19 cellular contexts compared by ENCODE assay signal in genomic region chr21:43997766-43998742, GRCh38. TPM values are rescaled to one million over a fixed set of nuclear protein-coding genes. Genes with fewer than 3 reads are reported as not detected.
DNase-seq lines count a peak whose midpoint lies in the region; ATAC-seq, FAIRE-seq and TF ChIP-seq lines count a peak whose summit lies in the region.
"Had no signal": no experiment of that assay in that cellular context is flagged by ENCODE, and none has a peak within 500 bp of the region (broad histone marks: within the 10 kb centered on the region; RNA-seq: fewer than 3 reads in every experiment).

No MANE protein-coding gene starts in this region.

- in situ Hi-C loops in K562 (cut with MboI): no loop called here

- H3K9me3 ChIP-seq in K562 (replicated peaks; ENCODE audit: control insufficient read depth, insufficient read depth, low read depth, low read length): no peaks in the 10 kb centered on the region; the same call in 1 of the 2 replicates

- H3K4me3 ChIP-seq in K562: no peak overlapping the region
- H3K4me3 ChIP-seq: GM12878, PC-9 had no signal

- CTCF ChIA-PET in K562 (lab: Yijun Ruan, JAX; ENCODE audit: low intra/inter-chr PET ratio): no interaction called here

- POLR2A ChIA-PET in K562 (lab: Yijun Ruan, JAX): interaction anchor here (0.6 to 1.3 kb wide), 4 partner anchors 16 to 405 kb away, joined by 3 to 6 read pairs (median 4); partner anchors contain the start of gene PFKL

- no peaks in the 10 kb centered on the region for H3K79me2 ChIP-seq in K562 (ENCODE audit: control insufficient read depth, insufficient read depth, low read length)

- DNase-seq in EH (ENCODE audit: low read depth): peak; percentile 25
- DNase-seq in HT1080 (ENCODE audit: low read depth): peak; percentile 40
- no peak for DNase-seq in K562 (ENCODE audit: extremely low read depth in 1 of 4, low spot score in 3 of 4)
- DNase-seq in posterior vena cava (ENCODE audit: low spot score): peak; percentile 37
- no peak for DNase-seq in nucleus accumbens (lab: John Stamatoyannopoulos, UW)
- no peak for DNase-seq in NCI-H2171 treated with DMSO at 0.1 percent for 48 hours (lab: John Stamatoyannopoulos, UW)
- DNase-seq: ACHN, AML-193, DMS 273 treated with DMSO at 0.1 percent for 48 hours, NCI-H1417 treated with DMSO at 0.1 percent for 48 hours, NCI-H187 treated with DMSO at 0.1 percent for 48 hours, NCI-H2171, NCI-H446 treated with DMSO at 0.1 percent for 48 hours, PC-9, T-helper 2 cell had no signal

- H2AFZ ChIP-seq in K562 (ENCODE audit: low read depth, low read length): no peak overlapping the region
- H2AFZ ChIP-seq: PC-9 had no signal

- intact Hi-C loops in K562 (cut with micrococcal nuclease) (no loop called here), posterior vena cava (cut with DNase I) (no loop called here)

- WGBS in K562 (ENCODE audit: insufficient coverage, low coverage, missing lambda C conversion rate): 11% methylated on average over 5 of the region's 5 CpGs

- TF ChIP-seq CTCF in K562 (IDR thresholded peaks at IDR 0.05 in 2 of 3, conservative IDR thresholded peaks at IDR 0.05 in 1 of 3; ENCODE audit: insufficient read depth in 2 of 3, low read depth in 1 of 3, low read length in 3 of 3): no peak

- H3K9me1 ChIP-seq in K562 (ENCODE audit: control insufficient read depth, insufficient read depth, low read length): no peaks in the 10 kb centered on the region

- no peak overlapping the region for H3K4me2 ChIP-seq in K562 (ENCODE audit: insufficient read depth, low read length)
- H3K4me2 ChIP-seq: KMS-11, PC-9 had no signal

- TF ChIP-seq EP300 in K562 (IDR thresholded peaks at IDR 0.05; ENCODE audit: low read length): no peak

- peaks cover 41 to 50% of the 10 kb centered on the region in 2 experiments for H3K27me3 ChIP-seq in K562 (ENCODE audit: control insufficient read depth in 2 of 2, insufficient read depth in 2 of 2, low read length in 2 of 2)

- BruUV-seq in K562 (replicated peaks; lab: Mats Ljungman, UMichigan): no TSS peak

- H3K27ac ChIP-seq in K562 (ENCODE audit: extremely low read depth, low read depth, low read length): no peak overlapping the region
- H3K27ac ChIP-seq: KMS-11, PC-9 had no signal

- TF ChIP-seq RAD21 in K562 (CRISPR knock-in tag; conservative IDR thresholded peaks at IDR 0.05 in 1 of 2, IDR thresholded peaks at IDR 0.05 in 1 of 2): no peak

- ATAC-seq in K562 (no peak), GM18520 (IDR thresholded peaks at IDR 0.05; ENCODE audit: unreplicated experiment) (no peak)
- ATAC-seq: GM12878, HepG2 had no signal

- no peaks in the 10 kb centered on the region; the same call in 1 of the 2 replicates for H4K20me1 ChIP-seq in K562 (replicated peaks; ENCODE audit: control insufficient read depth, insufficient read depth, low read length)

- H3K36me3 ChIP-seq in K562 (ENCODE audit: control insufficient read depth, insufficient read depth, low read length): no peaks in the 10 kb centered on the region

- H3K4me1 ChIP-seq in K562 (replicated peaks in 1 of 2; ENCODE audit: control insufficient read depth in 2 of 2, insufficient read depth in 2 of 2, low read length in 2 of 2): peaks cover 0 to 18% of the 10 kb centered on the region in 2 experiments; a peak in 2 of 5 replicates

- TF ChIP-seq POLR2A in K562 (conservative IDR thresholded peaks at IDR 0.05): no peak

- FAIRE-seq in K562 (lab: Jason Lieb, UNC): no peak
- FAIRE-seq: GM12878, HepG2 had no signal

- H3K9ac ChIP-seq in K562 (ENCODE audit: insufficient read depth in 1 of 2, low read depth in 2 of 2, low read length in 2 of 2): no peak overlapping the region
- H3K9ac ChIP-seq: KMS-11 had no signal

TF ChIP-seq in K562, 482 proteins besides CTCF, POLR2A, EP300 and RAD21:
- TF ChIP-seq, protein P1, sequence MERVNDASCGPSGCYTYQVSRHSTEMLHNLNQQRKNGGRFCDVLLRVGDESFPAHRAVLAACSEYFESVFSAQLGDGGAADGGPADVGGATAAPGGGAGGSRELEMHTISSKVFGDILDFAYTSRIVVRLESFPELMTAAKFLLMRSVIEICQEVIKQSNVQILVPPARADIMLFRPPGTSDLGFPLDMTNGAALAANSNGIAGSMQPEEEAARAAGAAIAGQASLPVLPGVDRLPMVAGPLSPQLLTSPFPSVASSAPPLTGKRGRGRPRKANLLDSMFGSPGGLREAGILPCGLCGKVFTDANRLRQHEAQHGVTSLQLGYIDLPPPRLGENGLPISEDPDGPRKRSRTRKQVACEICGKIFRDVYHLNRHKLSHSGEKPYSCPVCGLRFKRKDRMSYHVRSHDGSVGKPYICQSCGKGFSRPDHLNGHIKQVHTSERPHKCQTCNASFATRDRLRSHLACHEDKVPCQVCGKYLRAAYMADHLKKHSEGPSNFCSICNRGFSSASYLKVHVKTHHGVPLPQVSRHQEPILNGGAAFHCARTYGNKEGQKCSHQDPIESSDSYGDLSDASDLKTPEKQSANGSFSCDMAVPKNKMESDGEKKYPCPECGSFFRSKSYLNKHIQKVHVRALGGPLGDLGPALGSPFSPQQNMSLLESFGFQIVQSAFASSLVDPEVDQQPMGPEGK (CRISPR knock-in tag; IDR thresholded peaks at IDR 0.05; ENCODE audit: borderline replicate concordance): no peak
- TF ChIP-seq NFIC (IDR thresholded peaks at IDR 0.05) (peak; percentile 65), ZNF507 (tag; conservative IDR thresholded peaks at IDR 0.05) (peak; percentile 90)

RNA-seq across cellular contexts. Expression of gene TRAPPC10, which starts 14.1 kb away (rescaled TPM):
- 37.6 and 40.9 TPM in 2 replicates for total RNA-seq in HT1080 (2014; rRNA removed; shearing (Covaris generic))
- polyA plus RNA-seq in HT1080 (2015; cell fraction: cytosol; rRNA removed): 20.6 and 24.4 TPM in 2 replicates
- polyA plus RNA-seq in HT1080 (2015; cell fraction: nucleus; rRNA removed): 37.4 and 44.9 TPM in 2 replicates
- total RNA-seq in K562 (2011; cell fraction: chromatin; rRNA removed; ENCODE audit: low replicate concordance): 206 and 248 TPM in 2 replicates
- total RNA-seq in K562 (2011; cell fraction: nucleolus; rRNA removed): 84.7 and 101 TPM in 2 replicates
- 136 and 156 TPM in 2 replicates for total RNA-seq in K562 (2011; cell fraction: nucleoplasm; rRNA removed)
- total RNA-seq in K562 (2014; rRNA removed): 18.6 and 26.0 TPM in 2 replicates
- total RNA-seq in K562 (2014; rRNA removed; fragmentation: Illumina TruSeq; extraction: Trizol): 31.0 and 32.8 TPM in 2 replicates
- total RNA-seq in K562 (2015; rRNA removed; fragmentation: Illumina TruSeq; extraction: Trizol): 27.3 and 30.0 TPM in 2 replicates
- 33.8 and 40.5 TPM in 2 replicates for total RNA-seq in K562 (2021)
- 24.3 and 25.4 TPM in 2 replicates for polyA plus RNA-seq in K562 (2011; rRNA removed)
- 15.0 and 18.0 TPM in 2 replicates for polyA plus RNA-seq in K562 (2011; cell fraction: cytosol; rRNA removed)
- 90.3 and 102 TPM in 2 replicates for polyA plus RNA-seq in K562 (2011; cell fraction: nucleus; rRNA removed)
- polyA plus RNA-seq in K562 (2012): 22.2 and 26.6 TPM in 2 replicates
- polyA plus RNA-seq in K562 (2014; fragmentation: Illumina TruSeq; extraction: Trizol): 27.5 and 28.9 TPM in 2 replicates
- polyA plus RNA-seq in K562 (2014; fragmentation: Nextera tagmentation; extraction: Ambion mirVana): 1 to 10 TPM; 1.1 to 1.3 TPM
- polyA plus RNA-seq in K562 (2014; rRNA removed): 20.4 and 21.5 TPM in 2 replicates
- 31.9 and 33.4 TPM in 2 replicates for polyA minus RNA-seq in K562 (2011; rRNA and poly(A)+ RNA removed)
- 13.8 and 16.4 TPM in 2 replicates for polyA minus RNA-seq in K562 (2011; cell fraction: cytosol; rRNA and poly(A)+ RNA removed)
- 27.6 and 38.5 TPM in 2 replicates for polyA minus RNA-seq in K562 (2011; cell fraction: nucleus; rRNA and poly(A)+ RNA removed)
- total RNA-seq in posterior vena cava: 10 to 100 TPM; 26.7 to 30.3 TPM

Comparison
In these comparisons a context has a peak if more than half of its experiments do, and no peak if none do; other contexts are left out.
1. DNase-seq: peak in EH (single experiment), HT1080 (single experiment) and posterior vena cava (single experiment); none in K562 (0 of 4), nucleus accumbens (0 of 56) and NCI-H2171 treated with DMSO at 0.1 percent for 48 hours (single experiment).